Comparison of ENCODE assay signal across 28 cellular contexts in the genomic region with DNA sequence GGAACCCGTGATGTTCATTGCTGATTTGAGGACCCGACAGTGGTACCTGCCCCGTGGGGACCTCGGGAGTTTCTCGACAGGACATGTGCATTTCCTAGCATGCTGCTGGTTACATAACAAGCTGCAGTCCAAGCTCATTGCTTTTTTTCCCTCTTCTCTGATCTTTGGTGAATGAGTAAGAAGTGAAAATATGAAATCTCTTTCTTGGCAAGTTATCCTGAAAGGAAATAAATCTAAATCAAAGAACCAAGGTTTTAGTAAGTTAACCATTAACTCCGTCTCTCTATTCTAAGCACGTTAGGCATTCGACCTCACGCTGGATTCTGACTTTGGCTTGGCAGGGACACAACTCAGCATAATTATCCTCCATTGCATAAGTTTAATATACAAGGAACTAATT.
DNase-seq lines count a peak whose midpoint lies in the region; ATAC-seq and TF ChIP-seq lines count a peak whose summit lies in the region.
"Had no signal": no experiment of that assay in that cellular context is flagged by ENCODE, and none has a peak within 500 bp of the region (broad histone marks: within the 10 kb centered on the region; RNA-seq: fewer than 3 reads in every experiment).

No MANE protein-coding gene starts in this region.

- H3K9me2 ChIP-seq in GM23338 (ENCODE audit: insufficient read depth), result peaks cover 11% of the 10 kb centered on the region

- 88% methylated on average over 9 of the region's 9 CpGs for WGBS in mesenchymal stem cell

- H3K27ac Mint-ChIP-seq in chondrocyte (ENCODE audit: unreplicated experiment) (peak overlapping the region; percentile 24), GM23338 (no peak overlapping the region)
- H3K27ac Mint-ChIP-seq: activated CD8-positive, alpha-beta T cell treated with anti-CD3 and anti-CD28 coated beads for 36 hours; effector memory CD8-positive, alpha-beta T cell; stimulated activated naive B cell treated with anti-CD40 and anti-IgM and Interleukin-4, amounts not matched to agents 10 μg/mL and 1 μg/mL and 100 μg/mL, for 72 hours had no signal

- H4K8ac ChIP-seq in mesenchymal stem cell (ENCODE audit: low read length), result no peak overlapping the region

- H3K9me3 Mint-ChIP-seq in chondrocyte (ENCODE audit: low read depth) (no peaks in the 10 kb centered on the region), GM23338 (no peaks in the 10 kb centered on the region)
- H3K9me3 Mint-ChIP-seq: activated CD8-positive, alpha-beta T cell treated with anti-CD3 and anti-CD28 coated beads for 36 hours; CD14-positive monocyte; effector memory CD8-positive, alpha-beta T cell; stimulated activated naive B cell treated with anti-CD40 and anti-IgM and Interleukin-4, amounts not matched to agents 10 μg/mL and 1 μg/mL and 100 μg/mL, for 72 hours had no signal

- H4K91ac ChIP-seq in mesenchymal stem cell (ENCODE audit: low read length), result no peak overlapping the region

- peak; percentile 89 for DNase-seq in ACHN
- DNase-seq in GM04504 (ENCODE audit: low read depth), result peak; percentile 58
- DNase-seq in chondrocyte (ENCODE audit: low spot score), result no peak
- DNase-seq in mesenchymal stem cell, result no peak
- DNase-seq in WERI-Rb-1, result no peak
- no peak for DNase-seq in SIG-M5 (lab: John Stamatoyannopoulos, UW)
- no peak for DNase-seq in GM23338 (ENCODE audit: low spot score)
- DNase-seq: activated CD4-positive, CD25-positive, alpha-beta regulatory T cell treated with anti-CD3 and anti-CD28 coated beads, Interleukin-2, amount 50 U/mL, for 72 hours; activated CD8-positive, alpha-beta T cell treated with anti-CD3 and anti-CD28 coated beads for 36 hours; activated T-cell treated with anti-CD3 and anti-CD28 coated beads, Interleukin-2, amount 50 U/mL, for 1 hour; effector memory CD8-positive, alpha-beta T cell; EL; islet precursor cell; MG63; NCI-H1417 treated with DMSO at 0.1 percent for 48 hours; NCI-H2107; NCI-H446; Right ventricle myocardium superior; stimulated activated CD4-positive, alpha-beta T cell treated with anti-CD3 and anti-CD28 coated beads, Interleukin-4, amount 100 ng/mL, for 1 hour; stimulated activated naive B cell treated with anti-CD40 and anti-IgM and Interleukin-4, amounts not matched to agents 10 μg/mL and 1 μg/mL and 100 μg/mL, for 72 hours; SW 1271 had no signal

- in situ Hi-C loops in ACHN (cut with HindIII; ENCODE audit: low pct_ligation_motif_present, low pct_unique_long_range_greater_than_20kb, low sequenced_read_pairs), result no loop called here

- H3K4ac ChIP-seq in mesenchymal stem cell (ENCODE audit: low read depth in 1 of 2, low read length in 2 of 2), result no peak overlapping the region

- no peak overlapping the region for H3K18ac ChIP-seq in mesenchymal stem cell (ENCODE audit: low read depth in 1 of 2, low read length in 2 of 2)

- H2BK5ac ChIP-seq in mesenchymal stem cell (ENCODE audit: low read depth, low read length, poor library complexity, severe bottlenecking), result no peak overlapping the region

- H2AK5ac ChIP-seq in mesenchymal stem cell (ENCODE audit: low read length, severe bottlenecking), result no peak overlapping the region

- H2AFZ ChIP-seq in mesenchymal stem cell (ENCODE audit: low read depth, low read length), result no peak overlapping the region
- no peak overlapping the region for H2AFZ ChIP-seq in GM23338

- no peaks in the 10 kb centered on the region for H3K79me2 ChIP-seq in GM23338 (replicated peaks; ENCODE audit: insufficient read depth)

- H3K4me3 Mint-ChIP-seq in chondrocyte (ENCODE audit: unreplicated experiment) (no peak overlapping the region), GM23338 (no peak overlapping the region)
- H3K4me3 Mint-ChIP-seq: activated CD8-positive, alpha-beta T cell treated with anti-CD3 and anti-CD28 coated beads for 36 hours; CD14-positive monocyte; effector memory CD8-positive, alpha-beta T cell; stimulated activated naive B cell treated with anti-CD40 and anti-IgM and Interleukin-4, amounts not matched to agents 10 μg/mL and 1 μg/mL and 100 μg/mL, for 72 hours had no signal

- ATAC-seq in HG03108 (IDR thresholded peaks at IDR 0.05; ENCODE audit: unreplicated experiment), result no peak
- ATAC-seq in GM23338, result no peak
- ATAC-seq: activated CD8-positive, alpha-beta T cell treated with anti-CD3 and anti-CD28 coated beads for 36 hours; effector memory CD8-positive, alpha-beta T cell; esophagus mucosa; gastroesophageal sphincter; stimulated activated naive B cell treated with anti-CD40 and anti-IgM and Interleukin-4, amounts not matched to agents 10 μg/mL and 1 μg/mL and 100 μg/mL, for 72 hours had no signal

- H2BK12ac ChIP-seq in mesenchymal stem cell (ENCODE audit: low read length in 2 of 2), result no peak overlapping the region

- no peak overlapping the region for H3K14ac ChIP-seq in mesenchymal stem cell (ENCODE audit: low read length in 2 of 2)

- H3K9ac ChIP-seq in mesenchymal stem cell (ENCODE audit: low read length), result no peak overlapping the region

- no peaks in the 10 kb centered on the region for H4K20me1 ChIP-seq in GM23338 (replicated peaks; ENCODE audit: insufficient read depth)

- peaks cover 17% of the 10 kb centered on the region for H3K4me1 ChIP-seq in mesenchymal stem cell (ENCODE audit: control insufficient read depth, insufficient read depth, low read depth, low read length)
- H3K4me1 ChIP-seq in GM23338 (ENCODE audit: insufficient read depth), result peaks cover 23% of the 10 kb centered on the region
- H3K4me1 ChIP-seq: breast epithelium, vagina had no signal

- H2BK15ac ChIP-seq in mesenchymal stem cell (ENCODE audit: low read depth, poor library complexity, severe bottlenecking), result no peak overlapping the region

- H3K27ac ChIP-seq in mesenchymal stem cell (ENCODE audit: low read length, poor library complexity, severe bottlenecking), result peak overlapping the region; percentile 64
- no peak overlapping the region for H3K27ac ChIP-seq in WERI-Rb-1
- no peak overlapping the region for H3K27ac ChIP-seq in GM23338 (ENCODE audit: low read depth)
- H3K27ac ChIP-seq: breast epithelium, gastroesophageal sphincter, neutrophil, vagina had no signal

- H3K36me3 ChIP-seq in mesenchymal stem cell (ENCODE audit: control insufficient read depth in 1 of 2, insufficient read depth in 2 of 2, low read depth in 1 of 2, low read length in 2 of 2), result no peaks in the 10 kb centered on the region
- no peaks in the 10 kb centered on the region for H3K36me3 ChIP-seq in WERI-Rb-1
- H3K36me3 ChIP-seq in GM23338 (ENCODE audit: insufficient read depth), result no peaks in the 10 kb centered on the region
- H3K36me3 ChIP-seq: breast epithelium, gastroesophageal sphincter, MG63, neutrophil, vagina had no signal

- H3F3A ChIP-seq in GM23338 (replicated peaks; ENCODE audit: low read depth), result no peaks in the 10 kb centered on the region

- no peak overlapping the region for H3K23ac ChIP-seq in mesenchymal stem cell (ENCODE audit: low read length in 2 of 2)

- H3K9me3 ChIP-seq in mesenchymal stem cell (ENCODE audit: control insufficient read depth, low read length), result no peaks in the 10 kb centered on the region
- H3K9me3 ChIP-seq in WERI-Rb-1 (ENCODE audit: severe bottlenecking), result no peaks in the 10 kb centered on the region
- H3K9me3 ChIP-seq: breast epithelium, gastroesophageal sphincter, MG63, neutrophil, vagina had no signal

- H3K27me3 ChIP-seq in mesenchymal stem cell (ENCODE audit: control insufficient read depth in 1 of 2, insufficient read depth in 1 of 2, low read length in 2 of 2), result no peaks in the 10 kb centered on the region
- no peaks in the 10 kb centered on the region for H3K27me3 ChIP-seq in WERI-Rb-1 (ENCODE audit: insufficient read depth, low read depth, severe bottlenecking)
- no peaks in the 10 kb centered on the region for H3K27me3 ChIP-seq in GM23338 (ENCODE audit: insufficient read depth)
- H3K27me3 ChIP-seq: breast epithelium, gastroesophageal sphincter, MG63, neutrophil, vagina had no signal

- no peak overlapping the region for H3K4me3 ChIP-seq in mesenchymal stem cell (ENCODE audit: insufficient read depth in 1 of 2, low read depth in 1 of 2, low read length in 2 of 2)
- no peak overlapping the region for H3K4me3 ChIP-seq in WERI-Rb-1 (ENCODE audit: low read depth, low read length)
- no peak overlapping the region for H3K4me3 ChIP-seq in GM23338
- H3K4me3 ChIP-seq: breast epithelium, gastroesophageal sphincter, MG63, vagina had no signal

- H2BK120ac ChIP-seq in mesenchymal stem cell (ENCODE audit: low read depth, low read length), result no peak overlapping the region

- H3K27me3 Mint-ChIP-seq in chondrocyte (ENCODE audit: low read depth), result no peaks in the 10 kb centered on the region
- peaks cover 7% of the 10 kb centered on the region for H3K27me3 Mint-ChIP-seq in GM23338 (ENCODE audit: insufficient read depth, low read depth, poor library complexity)
- H3K27me3 Mint-ChIP-seq: activated CD8-positive, alpha-beta T cell treated with anti-CD3 and anti-CD28 coated beads for 36 hours; stimulated activated naive B cell treated with anti-CD40 and anti-IgM and Interleukin-4, amounts not matched to agents 10 μg/mL and 1 μg/mL and 100 μg/mL, for 72 hours had no signal

- peak overlapping the region; percentile 31 for H3K4me2 ChIP-seq in mesenchymal stem cell (ENCODE audit: low read length, poor library complexity, severe bottlenecking)
- no peak overlapping the region for H3K4me2 ChIP-seq in GM23338

- H3K79me1 ChIP-seq in mesenchymal stem cell (replicated peaks; ENCODE audit: low read length, poor library complexity, severe bottlenecking), result peaks cover 15% of the 10 kb centered on the region

- TF ChIP-seq CTCF in chondrocyte (IDR thresholded peaks at IDR 0.05) (no peak), WERI-Rb-1 (IDR thresholded peaks at IDR 0.05; ENCODE audit: low read depth, low read length) (no peak), GM23338 (conservative IDR thresholded peaks at IDR 0.05; ENCODE audit: low read depth in 2 of 2) (no peak)

- H3K36me3 Mint-ChIP-seq in chondrocyte (ENCODE audit: low read depth) (peaks cover 1% of the 10 kb centered on the region), GM23338 (ENCODE audit: low read depth) (no peaks in the 10 kb centered on the region)
- H3K36me3 Mint-ChIP-seq: CD14-positive monocyte; stimulated activated naive B cell treated with anti-CD40 and anti-IgM and Interleukin-4, amounts not matched to agents 10 μg/mL and 1 μg/mL and 100 μg/mL, for 72 hours had no signal

- H3K4me1 Mint-ChIP-seq in chondrocyte (ENCODE audit: low read depth) (peaks cover 16% of the 10 kb centered on the region), GM23338 (peaks cover 20% of the 10 kb centered on the region)
- H3K4me1 Mint-ChIP-seq: CD14-positive monocyte; stimulated activated naive B cell treated with anti-CD40 and anti-IgM and Interleukin-4, amounts not matched to agents 10 μg/mL and 1 μg/mL and 100 μg/mL, for 72 hours had no signal

TF ChIP-seq in GM23338, 12 proteins besides CTCF, POLR2A, EP300 and RAD21 (continues in another document):
- no peak for TF ChIP-seq ZNF114 (CRISPR knock-in tag; IDR thresholded peaks at IDR 0.05)
- TF ChIP-seq JUNB (IDR thresholded peaks at IDR 0.05; ENCODE audit: unreplicated experiment), result no peak

Comparison
In these comparisons a context has a peak if more than half of its experiments do, and no peak if none do; other contexts are left out.
1. DNase-seq: peak in ACHN (single experiment) and GM04504 (single experiment); none in chondrocyte (single experiment), mesenchymal stem cell (single experiment), WERI-Rb-1 (single experiment), SIG-M5 (single experiment) and GM23338 (single experiment).